In genomic region chr1:225426395-225427248, GRCh38 we compare ENCODE assay signal across 8 cellular contexts. TPM values are rescaled to one million over a fixed set of nuclear protein-coding genes. Genes with fewer than 3 reads are reported as not detected.
DNase-seq lines count a peak whose midpoint lies in the region; ATAC-seq and TF ChIP-seq lines count a peak whose summit lies in the region.

No MANE protein-coding gene starts in this region.

- TF ChIP-seq CTCF in AG09309 (IDR thresholded peaks at IDR 0.05; ENCODE audit: control insufficient read depth, insufficient read depth, low read depth, low read length, missing control alignments) = no peak
- TF ChIP-seq CTCF in cardiac muscle cell (IDR thresholded peaks at IDR 0.05; ENCODE audit: low read depth, low read length) = no peak

- peak overlapping the region; percentile 44 for H3K18ac ChIP-seq in trophoblast cell (ENCODE audit: low read length)

- H2BK12ac ChIP-seq in trophoblast cell (ENCODE audit: low read length) = no peak overlapping the region

- H3K9me3 ChIP-seq in cardiac muscle cell (ENCODE audit: low read depth) (no peaks in the 10 kb centered on the region), trophoblast cell (ENCODE audit: insufficient read depth, low read depth, low read length) (peaks cover 8% of the 10 kb centered on the region)

- no peak overlapping the region for H2AFZ ChIP-seq in trophoblast cell (ENCODE audit: insufficient read depth, low read length, poor library complexity)

- no CpG with 5 or more reads among the region's 37 CpGs for WGBS in trophoblast cell (ENCODE audit: extremely low coverage, insufficient coverage, insufficient read length)

- no peak overlapping the region for H4K91ac ChIP-seq in trophoblast cell (ENCODE audit: low read depth, low read length)

- H3K23ac ChIP-seq in trophoblast cell (ENCODE audit: low read length) = no peak overlapping the region

- ATAC-seq in GM18909 (IDR thresholded peaks at IDR 0.05; ENCODE audit: poor library complexity, unreplicated experiment) = peak; percentile 19
- no peak for ATAC-seq in HG03378 (IDR thresholded peaks at IDR 0.05; ENCODE audit: unreplicated experiment)

- H3K27me3 ChIP-seq in cardiac muscle cell (peaks cover 7% of the 10 kb centered on the region), trophoblast cell (ENCODE audit: insufficient read depth, low read length) (no peaks in the 10 kb centered on the region)

- H2AK5ac ChIP-seq in trophoblast cell (ENCODE audit: low read length) = peak overlapping the region; percentile 44

- H3K4me3 ChIP-seq in AG09309 (ENCODE audit: control insufficient read depth, low read depth, low read length) = peak overlapping the region; percentile 80
- H3K4me3 ChIP-seq in cardiac muscle cell = peak overlapping the region; percentile 60
- H3K4me3 ChIP-seq in trophoblast cell (ENCODE audit: low read depth, low read length) = peak overlapping the region; percentile 86

- H3K4me2 ChIP-seq in trophoblast cell (ENCODE audit: low read length) = peak overlapping the region; percentile 73

- peaks cover 14% of the 10 kb centered on the region for H3K4me1 ChIP-seq in cardiac muscle cell (ENCODE audit: low read depth)
- H3K4me1 ChIP-seq in trophoblast cell (ENCODE audit: control insufficient read depth in 1 of 2, insufficient read depth in 2 of 2, low read length in 2 of 2) = peaks cover 18 to 23% of the 10 kb centered on the region in 2 experiments

- H3K79me2 ChIP-seq in trophoblast cell (ENCODE audit: control insufficient read depth, insufficient read depth, low read length, poor library complexity) = peaks cover 24% of the 10 kb centered on the region

- no peaks in the 10 kb centered on the region for H3K36me3 ChIP-seq in cardiac muscle cell
- peaks cover 2 to 7% of the 10 kb centered on the region in 2 experiments for H3K36me3 ChIP-seq in trophoblast cell (ENCODE audit: control insufficient read depth in 1 of 2, insufficient read depth in 2 of 2, low read length in 2 of 2)

- no peak overlapping the region for H4K12ac ChIP-seq in trophoblast cell (ENCODE audit: low read depth, low read length)

- H3K9ac ChIP-seq in trophoblast cell (ENCODE audit: low read length) = peak overlapping the region; percentile 64

- no peak overlapping the region for H2BK5ac ChIP-seq in trophoblast cell (ENCODE audit: low read depth, low read length, poor library complexity)

- peak overlapping the region; percentile 87 for H3K14ac ChIP-seq in trophoblast cell (ENCODE audit: low read length)

- H2BK120ac ChIP-seq in trophoblast cell (ENCODE audit: insufficient read depth, low read length, poor library complexity) = no peak overlapping the region

- H3K27ac ChIP-seq in cardiac muscle cell = no peak overlapping the region
- H3K27ac ChIP-seq in trophoblast cell (ENCODE audit: low read depth, low read length) = no peak overlapping the region

- H3K79me1 ChIP-seq in trophoblast cell (ENCODE audit: low read length) = peaks cover 16% of the 10 kb centered on the region

- H4K8ac ChIP-seq in trophoblast cell (ENCODE audit: low read depth, low read length) = peak overlapping the region; percentile 9

- peak overlapping the region; percentile 90 for H3K4ac ChIP-seq in trophoblast cell (ENCODE audit: low read depth, low read length)

- DNase-seq in AG09309 (ENCODE audit: low read depth) = no peak
- peak; percentile 22 for DNase-seq in NCI-H82 treated with DMSO at 0.1 percent for 48 hours (lab: John Stamatoyannopoulos, UW; ENCODE audit: unreplicated experiment)
- DNase-seq in activated naive CD4-positive, alpha-beta T cell treated with anti-CD3 and anti-CD28 coated beads, Interleukin-2, amount 50 U/mL, for 16 hours = peak; percentile 23
- DNase-seq in cardiac muscle cell (ENCODE audit: low read depth in 1 of 2, low spot score in 1 of 2) = peak; percentile 35 to 69
- DNase-seq in trophoblast cell = no peak
- no peak for DNase-seq in NCI-H2029 (lab: John Stamatoyannopoulos, UW)

RNA-seq across cellular contexts. Expression of gene LBR, which starts 1.2 kb away (rescaled TPM):
- total RNA-seq in cardiac muscle cell = 11.1 and 22.0 TPM in 2 replicates
- 27.0 and 32.7 TPM in 2 replicates for polyA plus RNA-seq in cardiac muscle cell
- 46.6 and 47.2 TPM in 2 replicates for polyA plus RNA-seq in trophoblast cell (2013)

Comparison
In these comparisons a context has a peak if more than half of its experiments do, and no peak if none do; other contexts are left out.
1. DNase-seq: peak in NCI-H82 treated with DMSO at 0.1 percent for 48 hours (single experiment), activated naive CD4-positive, alpha-beta T cell treated with anti-CD3 and anti-CD28 coated beads, Interleukin-2, amount 50 U/mL, for 16 hours (single experiment) and cardiac muscle cell (2 of 2); none in AG09309 (single experiment), trophoblast cell (0 of 2) and NCI-H2029 (single experiment).
2. Peak in every context shown above with its lines, with median percentiles within 50 percentile points of each other: H3K4me3 ChIP-seq.